In the genomic region with DNA sequence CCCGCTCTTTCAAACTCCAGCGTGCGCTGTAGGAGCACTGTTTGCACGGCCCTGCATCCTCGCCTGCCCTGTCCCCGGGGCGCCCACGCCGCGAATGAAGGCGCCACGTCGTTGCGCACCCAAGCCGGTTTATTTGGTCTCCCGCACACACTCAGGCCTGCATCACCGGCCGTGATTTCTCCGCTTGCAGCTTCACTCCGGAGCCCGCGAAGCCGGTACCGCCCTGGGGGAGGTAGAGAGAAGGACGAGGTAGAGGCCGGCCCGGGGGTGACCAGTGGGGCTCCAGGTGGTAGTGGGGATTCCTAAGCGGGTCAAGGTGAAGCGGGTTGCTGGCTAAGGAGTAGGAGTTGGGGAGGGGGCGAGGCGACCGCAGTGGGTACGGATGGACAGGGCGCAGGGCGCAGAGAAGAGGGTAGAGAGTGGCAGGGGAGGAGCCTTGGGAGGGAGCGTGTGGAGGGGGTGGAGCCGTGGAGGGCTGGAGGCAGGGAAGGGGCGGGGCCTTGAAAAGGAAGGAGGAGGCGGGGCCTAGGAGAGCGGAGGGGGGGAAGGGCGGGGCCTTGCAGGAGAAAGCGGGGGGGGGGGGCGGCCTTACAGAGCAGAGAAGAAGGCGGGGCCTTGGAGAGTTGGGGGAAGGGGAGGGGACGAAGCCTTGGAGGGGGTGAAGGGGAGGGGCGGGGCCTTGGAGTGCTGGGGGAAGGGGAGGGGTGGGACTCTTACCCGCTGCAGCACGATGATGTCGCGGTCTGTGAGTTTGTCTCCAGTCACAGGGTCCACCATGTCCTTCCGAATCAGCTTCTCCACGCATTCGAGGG, we compare ENCODE assay signal across 8 cellular contexts. TPM values are rescaled to one million over a fixed set of nuclear protein-coding genes. Genes with fewer than 3 reads are reported as not detected.
DNase-seq lines count a peak whose midpoint lies in the region; ATAC-seq and TF ChIP-seq lines count a peak whose summit lies in the region.

No MANE protein-coding gene starts in this region.

- peak overlapping the region in 2 of 3 experiments; percentile 79 to 87; a peak in 3 of 7 replicates for H3K27ac Mint-ChIP-seq in H9
- peak overlapping the region; percentile 93 to 99 (median 95) for H3K27ac Mint-ChIP-seq in naive thymus-derived CD8-positive, alpha-beta T cell

- H4K5ac ChIP-seq in H9 (ENCODE audit: insufficient read length, low read depth, low read length): no peak overlapping the region

- no peak overlapping the region for H3K4ac ChIP-seq in H9 (ENCODE audit: low read depth, low read length)

- H3K4me3 Mint-ChIP-seq in H9: peak overlapping the region; percentile 47 to 77
- peak overlapping the region; percentile 39 to 99 (median 78) for H3K4me3 Mint-ChIP-seq in naive thymus-derived CD8-positive, alpha-beta T cell

- no peak overlapping the region for H3K56ac ChIP-seq in H9 (ENCODE audit: insufficient read length, low read depth, low read length)

- no peak overlapping the region for H4K8ac ChIP-seq in H9 (replicated peaks; ENCODE audit: insufficient read length, low read depth, low read length)

- peak overlapping the region; percentile 90; the same call in 1 of the 2 replicates for H3K14ac ChIP-seq in H9 (ENCODE audit: insufficient read depth, low read length)

- H3K4me1 Mint-ChIP-seq in H9: peaks cover 6 to 23% of the 10 kb centered on the region in 2 experiments
- H3K4me1 Mint-ChIP-seq in naive thymus-derived CD8-positive, alpha-beta T cell: peaks cover 51 to 84% (median 77%) of the 10 kb centered on the region in 4 donors

- no peaks in the 10 kb centered on the region for H3K79me2 ChIP-seq in H9 (ENCODE audit: insufficient read depth, low read length)

- no peaks in the 10 kb centered on the region; the same call in 1 of the 2 replicates for H3K4me1 ChIP-seq in H9 (ENCODE audit: insufficient read depth, low read length)
- peaks cover 20% of the 10 kb centered on the region for H3K4me1 ChIP-seq in colonic mucosa
- H3K4me1 ChIP-seq in upper lobe of right lung: peaks cover 25% of the 10 kb centered on the region

- no peak overlapping the region for H4K91ac ChIP-seq in H9 (ENCODE audit: insufficient read length, low read depth, low read length)

- no peak overlapping the region for H2AFZ ChIP-seq in H9 (ENCODE audit: low read length)

- no peaks in the 10 kb centered on the region for H3K79me1 ChIP-seq in H9 (ENCODE audit: insufficient read depth, low read depth, low read length, poor library complexity, severe bottlenecking)

- H3K27me3 Mint-ChIP-seq in H9 (ENCODE audit: low read depth): no peaks in the 10 kb centered on the region
- no peaks in the 10 kb centered on the region for H3K27me3 Mint-ChIP-seq in naive thymus-derived CD8-positive, alpha-beta T cell

- H3K9me3 ChIP-seq in H9 (ENCODE audit: control insufficient read depth, low read depth, low read length) (no peaks in the 10 kb centered on the region), WERI-Rb-1 (ENCODE audit: severe bottlenecking) (no peaks in the 10 kb centered on the region), colonic mucosa (no peaks in the 10 kb centered on the region), upper lobe of right lung (no peaks in the 10 kb centered on the region)

- H3K27me3 ChIP-seq in H9 (ENCODE audit: insufficient read depth, low read length) (no peaks in the 10 kb centered on the region), WERI-Rb-1 (ENCODE audit: insufficient read depth, low read depth, severe bottlenecking) (no peaks in the 10 kb centered on the region), colonic mucosa (no peaks in the 10 kb centered on the region), upper lobe of right lung (no peaks in the 10 kb centered on the region)

- H2BK20ac ChIP-seq in H9 (ENCODE audit: low read depth, low read length, poor library complexity, severe bottlenecking): no peak overlapping the region

- H3K36me3 ChIP-seq in WERI-Rb-1 (peaks cover 56% of the 10 kb centered on the region), colonic mucosa (no peaks in the 10 kb centered on the region), upper lobe of right lung (peaks cover 45% of the 10 kb centered on the region)

- H3K23me2 ChIP-seq in H9 (ENCODE audit: insufficient read length, low read depth, low read length, poor library complexity, severe bottlenecking): peaks cover 9% of the 10 kb centered on the region

- H3K4me3 ChIP-seq in WERI-Rb-1 (ENCODE audit: low read depth, low read length) (no peak overlapping the region), colonic mucosa (no peak overlapping the region), upper lobe of right lung (no peak overlapping the region)

- no CpG with 5 or more reads among the region's 53 CpGs for WGBS in H9 (ENCODE audit: extremely low coverage, insufficient read length, low lambda C conversion rate)

- peak overlapping the region; percentile 85 for H3K18ac ChIP-seq in H9 (ENCODE audit: insufficient read length, low read depth, low read length)

- H3K36me3 Mint-ChIP-seq in H9 (ENCODE audit: insufficient read depth in 1 of 3, low read depth in 3 of 3): peaks cover 32 to 41% (median 40%) of the 10 kb centered on the region in 3 experiments
- H3K36me3 Mint-ChIP-seq in naive thymus-derived CD8-positive, alpha-beta T cell: peaks cover 33 to 44% (median 34%) of the 10 kb centered on the region in 3 donors

- ATAC-seq in naive thymus-derived CD8-positive, alpha-beta T cell: peak; percentile 43 to 67
- peak; percentile 90 for ATAC-seq in upper lobe of right lung

- no peaks in the 10 kb centered on the region for H4K20me1 ChIP-seq in H9 (ENCODE audit: control insufficient read depth, insufficient read depth, insufficient read length)

- intact Hi-C loops in colonic mucosa (cut with DNase I) (no loop called here), upper lobe of right lung (cut with DNase I) (no loop called here)

- no peak overlapping the region for H2BK5ac ChIP-seq in H9 (ENCODE audit: insufficient read length, low read length)

- no peak overlapping the region for H2AK5ac ChIP-seq in H9 (ENCODE audit: insufficient read length, low read length)

- no peaks in the 10 kb centered on the region for H3K9me3 Mint-ChIP-seq in H9
- no peaks in the 10 kb centered on the region for H3K9me3 Mint-ChIP-seq in naive thymus-derived CD8-positive, alpha-beta T cell

- DNase-seq in H9 (peak; percentile 94), WERI-Rb-1 (peak; percentile 72), colonic mucosa (peak; percentile 87), upper lobe of right lung (peak; percentile 90), DMS79 (lab: John Stamatoyannopoulos, UW) (no peak), NCI-H1092 (lab: John Stamatoyannopoulos, UW) (no peak), cortex of kidney (lab: John Stamatoyannopoulos, UW) (no peak)
- DNase-seq in naive thymus-derived CD8-positive, alpha-beta T cell: peak; percentile 75 to 95 (median 88)

- H2BK120ac ChIP-seq in H9 (ENCODE audit: low read depth, low read length, poor library complexity, severe bottlenecking): no peak overlapping the region

- H3K27ac ChIP-seq in H9 (ENCODE audit: insufficient read length, low read depth, low read length) (no peak overlapping the region), WERI-Rb-1 (no peak overlapping the region), colonic mucosa (peak overlapping the region; percentile 17), upper lobe of right lung (peak overlapping the region; percentile 8)

- TF ChIP-seq CTCF in H9 (conservative IDR thresholded peaks at IDR 0.05) (no peak), WERI-Rb-1 (IDR thresholded peaks at IDR 0.05; ENCODE audit: low read depth, low read length) (no peak), colonic mucosa (IDR thresholded peaks at IDR 0.05) (no peak), upper lobe of right lung (IDR thresholded peaks at IDR 0.05) (no peak)

- no peak overlapping the region for H3K23ac ChIP-seq in H9 (ENCODE audit: insufficient read length, low read depth, low read length)

- H2BK12ac ChIP-seq in H9 (ENCODE audit: insufficient read length, low read depth, low read length): no peak overlapping the region

- H3T11ph ChIP-seq in H9 (ENCODE audit: low read length): no peak overlapping the region

- no peak overlapping the region for H2BK15ac ChIP-seq in H9 (ENCODE audit: low read depth, low read length)

- POLR2A ChIA-PET in naive thymus-derived CD8-positive, alpha-beta T cell (lab: Charles Lee): interaction anchor here (0.6 to 21.7 kb wide), 9 partner anchors 3 to 131 kb away, joined by 3 to 757 read pairs (median 4); partner anchors contain the start of genes RCN3 and RRAS

- H3K9ac ChIP-seq in H9 (ENCODE audit: extremely low read depth, insufficient read length, low read length) (no peak overlapping the region), colonic mucosa (ENCODE audit: low read depth in 2 of 2, low read length in 2 of 2) (peak overlapping the region in 1 of 2 donors; percentile 48)

- H3K4me2 ChIP-seq in H9 (ENCODE audit: insufficient read depth, insufficient read length, low read length): peak overlapping the region; percentile 64

RNA-seq across cellular contexts. Expression of gene NOSIP, which starts 24.6 kb away (rescaled TPM):
- total RNA-seq in H9 (2021) (75.1 and 78.4 TPM in 2 replicates), colonic mucosa (10 to 100 TPM; 63.2 to 91.2 TPM), upper lobe of right lung (48.7 TPM)
- total RNA-seq in naive thymus-derived CD8-positive, alpha-beta T cell: 100 to 1,000 TPM; 162 to 173 TPM
- 100 to 1,000 TPM; 662 to 854 (median 844) TPM for polyA plus RNA-seq in naive thymus-derived CD8-positive, alpha-beta T cell

RNA-seq across cellular contexts. Expression of gene PRRG2, which starts 25.3 kb away (rescaled TPM):
- total RNA-seq in H9 (2021): 3.3 and 3.5 TPM in 2 replicates
- total RNA-seq in colonic mucosa: 10 to 100 TPM; 16.2 to 20.2 TPM
- total RNA-seq in naive thymus-derived CD8-positive, alpha-beta T cell: 1 to 10 TPM; 1.9 to 2.4 TPM
- polyA plus RNA-seq in naive thymus-derived CD8-positive, alpha-beta T cell: under 1 TPM; 0.28 to 0.34 (median 0.32) TPM
- 10.1 TPM for total RNA-seq in upper lobe of right lung

RNA-seq across cellular contexts. Expression of gene RCN3, which starts 28.0 kb away (rescaled TPM):
- total RNA-seq in H9 (2021): 14.5 and 15.0 TPM in 2 replicates
- total RNA-seq in colonic mucosa: 10 to 100 TPM; 16.9 to 55.1 TPM
- 1 to 10 TPM; 1.6 to 3.6 TPM for total RNA-seq in naive thymus-derived CD8-positive, alpha-beta T cell
- polyA plus RNA-seq in naive thymus-derived CD8-positive, alpha-beta T cell: 1 to 10 TPM; 1.5 to 4.5 (median 2.8) TPM
- 22.1 TPM for total RNA-seq in upper lobe of right lung

RNA-seq across cellular contexts. Expression of gene PRR12, which starts 35.2 kb away (rescaled TPM):
- total RNA-seq in H9 (2021) (64.2 and 65.9 TPM in 2 replicates), colonic mucosa (10 to 100 TPM; 17.5 to 33.1 TPM), upper lobe of right lung (30.9 TPM)
- 10 to 100 TPM; 61.6 to 62.1 TPM for total RNA-seq in naive thymus-derived CD8-positive, alpha-beta T cell
- polyA plus RNA-seq in naive thymus-derived CD8-positive, alpha-beta T cell: under 1 TPM; 0.24 to 0.69 (median 0.37) TPM

RNA-seq across cellular contexts. Expression of gene FCGRT, which starts 43.3 kb away (rescaled TPM):
- total RNA-seq in H9 (2021) (41.1 and 45.4 TPM in 2 replicates), colonic mucosa (100 to 1,000 TPM; 285 to 621 TPM), upper lobe of right lung (320 TPM)
- 10 to 100 TPM; 24.3 to 26.0 TPM for total RNA-seq in naive thymus-derived CD8-positive, alpha-beta T cell
- polyA plus RNA-seq in naive thymus-derived CD8-positive, alpha-beta T cell: 10 to 100 TPM; 50.3 to 62.9 (median 61.5) TPM

Comparison
In these comparisons a context has a peak if more than half of its experiments do, and no peak if none do; other contexts are left out.
1. DNase-seq: peak in H9 (single experiment), WERI-Rb-1 (single experiment), colonic mucosa (single experiment), naive thymus-derived CD8-positive, alpha-beta T cell (10 of 10) and upper lobe of right lung (single experiment); none in DMS79 (single experiment), NCI-H1092 (single experiment) and cortex of kidney (single experiment).
2. H3K27ac ChIP-seq: peak in colonic mucosa (single experiment) and upper lobe of right lung (single experiment); none in H9 (single experiment) and WERI-Rb-1 (single experiment).